Comparison of ENCODE assay signal across 14 cellular contexts in genomic region chr4:42167709-42168108, GRCh38. TPM values are rescaled to one million over a fixed set of nuclear protein-coding genes. Genes with fewer than 3 reads are reported as not detected.
A peak's percentile ranks its signal among the peaks of the same experiment; 100 is the strongest.
DNase-seq lines count a peak whose midpoint lies in the region; ATAC-seq lines count a peak whose summit lies in the region.
"Had no signal": no experiment of that assay in that cellular context is flagged by ENCODE, and none has a peak within 500 bp of the region (broad histone marks: within the 10 kb centered on the region; RNA-seq: fewer than 3 reads in every experiment).

No MANE protein-coding gene starts in this region.

- peak; percentile 80 for ATAC-seq in activated CD8-positive, alpha-beta memory T cell treated with anti-CD3 and anti-CD28 coated beads, Interleukin-2, amount 10 ng/mL, durations not matched to agents 7 days and 5 days
- peak; percentile 99 for ATAC-seq in GM21825 (IDR thresholded peaks at IDR 0.05; ENCODE audit: unreplicated experiment)
- ATAC-seq in HG03378 (IDR thresholded peaks at IDR 0.05; ENCODE audit: unreplicated experiment), result peak; percentile 100
- peak; percentile 100 for ATAC-seq in stimulated activated naive B cell treated with anti-CD40 and anti-IgM and Interleukin-4, amounts not matched to agents 10 μg/mL and 1 μg/mL and 100 μg/mL, for 72 hours (replicated peaks)
- ATAC-seq: A549 had no signal

- CTCF ChIA-PET in activated CD8-positive, alpha-beta memory T cell treated with anti-CD3 and anti-CD28 coated beads, Interleukin-2, amount 10 ng/mL, durations not matched to agents 7 days and 5 days (lab: Charles Lee), result no interaction called here

- H3K4me1 Mint-ChIP-seq in activated CD8-positive, alpha-beta memory T cell treated with anti-CD3 and anti-CD28 coated beads, Interleukin-2, amount 10 ng/mL, durations not matched to agents 7 days and 5 days, result peaks cover 11% of the 10 kb centered on the region
- H3K4me1 Mint-ChIP-seq in stimulated activated naive B cell treated with anti-CD40 and anti-IgM and Interleukin-4, amounts not matched to agents 10 μg/mL and 1 μg/mL and 100 μg/mL, for 72 hours, result peaks cover 10 to 12% of the 10 kb centered on the region in 2 donors

- H3K27ac Mint-ChIP-seq in activated CD8-positive, alpha-beta memory T cell treated with anti-CD3 and anti-CD28 coated beads, Interleukin-2, amount 10 ng/mL, durations not matched to agents 7 days and 5 days, result no peak overlapping the region
- peak overlapping the region; percentile 51 for H3K27ac Mint-ChIP-seq in stimulated activated naive B cell treated with anti-CD40 and anti-IgM and Interleukin-4, amounts not matched to agents 10 μg/mL and 1 μg/mL and 100 μg/mL, for 72 hours

- no peaks in the 10 kb centered on the region for H3K36me3 Mint-ChIP-seq in activated CD8-positive, alpha-beta memory T cell treated with anti-CD3 and anti-CD28 coated beads, Interleukin-2, amount 10 ng/mL, durations not matched to agents 7 days and 5 days
- peaks cover 0 to 8% of the 10 kb centered on the region in 2 donors for H3K36me3 Mint-ChIP-seq in stimulated activated naive B cell treated with anti-CD40 and anti-IgM and Interleukin-4, amounts not matched to agents 10 μg/mL and 1 μg/mL and 100 μg/mL, for 72 hours

- DNase-seq in activated CD8-positive, alpha-beta memory T cell treated with anti-CD3 and anti-CD28 coated beads, Interleukin-2, amount 10 ng/mL, durations not matched to agents 7 days and 5 days, result no peak
- DNase-seq in activated CD8-positive, alpha-beta memory T cell treated with anti-CD3 and anti-CD28 coated beads, Interleukin-2, amount 50 U/mL, for 48 hours, result no peak
- peak; percentile 25 for DNase-seq in stimulated activated naive B cell treated with anti-CD40 and anti-IgM and Interleukin-4, amounts not matched to agents 10 μg/mL and 1 μg/mL and 100 μg/mL, for 72 hours
- no peak for DNase-seq in NCI-H1105 (lab: John Stamatoyannopoulos, UW)
- DNase-seq in NCI-H2107 treated with DMSO at 0.1 percent for 48 hours (lab: John Stamatoyannopoulos, UW; ENCODE audit: unreplicated experiment), result no peak
- no peak for DNase-seq in SKM-1 (lab: John Stamatoyannopoulos, UW; ENCODE audit: unreplicated experiment)
- DNase-seq: activated gamma-delta T cell treated with Interleukin-2 at 50 U/mL for 16 hours, dermis blood vessel endothelial cell, mesenchymal stem cell, NCI-H82, T-helper 9 cell had no signal

- no peak overlapping the region for H3K4me3 Mint-ChIP-seq in activated CD8-positive, alpha-beta memory T cell treated with anti-CD3 and anti-CD28 coated beads, Interleukin-2, amount 10 ng/mL, durations not matched to agents 7 days and 5 days
- H3K4me3 Mint-ChIP-seq in stimulated activated naive B cell treated with anti-CD40 and anti-IgM and Interleukin-4, amounts not matched to agents 10 μg/mL and 1 μg/mL and 100 μg/mL, for 72 hours, result no peak overlapping the region

- peaks cover 4% of the 10 kb centered on the region for H3K9me3 Mint-ChIP-seq in activated CD8-positive, alpha-beta memory T cell treated with anti-CD3 and anti-CD28 coated beads, Interleukin-2, amount 10 ng/mL, durations not matched to agents 7 days and 5 days (ENCODE audit: low read depth)
- peaks cover 5 to 6% of the 10 kb centered on the region in 2 donors for H3K9me3 Mint-ChIP-seq in stimulated activated naive B cell treated with anti-CD40 and anti-IgM and Interleukin-4, amounts not matched to agents 10 μg/mL and 1 μg/mL and 100 μg/mL, for 72 hours

- peaks cover 26% of the 10 kb centered on the region for H3K27me3 Mint-ChIP-seq in activated CD8-positive, alpha-beta memory T cell treated with anti-CD3 and anti-CD28 coated beads, Interleukin-2, amount 10 ng/mL, durations not matched to agents 7 days and 5 days
- no peaks in the 10 kb centered on the region for H3K27me3 Mint-ChIP-seq in stimulated activated naive B cell treated with anti-CD40 and anti-IgM and Interleukin-4, amounts not matched to agents 10 μg/mL and 1 μg/mL and 100 μg/mL, for 72 hours

RNA-seq across cellular contexts. Expression of gene BEND4, which starts 15.3 kb away (rescaled TPM):
- 1 to 10 TPM; 3.2 to 5.9 TPM for total RNA-seq in activated CD8-positive, alpha-beta memory T cell treated with anti-CD3 and anti-CD28 coated beads, Interleukin-2, amount 10 ng/mL, durations not matched to agents 7 days and 5 days
